In genomic region chr2:47559079-47559684, GRCh38 we compare ENCODE assay signal across 12 cellular contexts. TPM values are rescaled to one million over a fixed set of nuclear protein-coding genes. Genes with fewer than 3 reads are reported as not detected.
DNase-seq lines count a peak whose midpoint lies in the region; ATAC-seq, FAIRE-seq and TF ChIP-seq lines count a peak whose summit lies in the region.
"Had no signal": no experiment of that assay in that cellular context is flagged by ENCODE, and none has a peak within 500 bp of the region (broad histone marks: within the 10 kb centered on the region; RNA-seq: fewer than 3 reads in every experiment).

No MANE protein-coding gene starts in this region.

- TF ChIP-seq EP300 in K562 (IDR thresholded peaks at IDR 0.05; ENCODE audit: low read length): no peak

- CTCF ChIA-PET in K562 (lab: Yijun Ruan, JAX; ENCODE audit: low intra/inter-chr PET ratio): no interaction called here

- H2AFZ ChIP-seq in K562 (ENCODE audit: low read depth, low read length): no peak overlapping the region

- 0 out of 2 replicates have a peak, but pooled peaks cover 3% of the 10 kb centered on the region for H4K20me1 ChIP-seq in K562 (replicated peaks; ENCODE audit: control insufficient read depth, insufficient read depth, low read length)

- no TSS peak for BruUV-seq in K562 (replicated peaks; lab: Mats Ljungman, UMichigan)

- in situ Hi-C loops in K562 (cut with MboI): no loop called here

- TF ChIP-seq POLR2A in K562 (conservative IDR thresholded peaks at IDR 0.05) (no peak), GM18505 (IDR thresholded peaks at IDR 0.05; ENCODE audit: borderline replicate concordance, extremely low read depth, insufficient read depth, insufficient read length) (no peak)

- TF ChIP-seq CTCF in K562 (IDR thresholded peaks at IDR 0.05 in 2 of 3, conservative IDR thresholded peaks at IDR 0.05 in 1 of 3; ENCODE audit: insufficient read depth in 2 of 3, low read depth in 1 of 3, low read length in 3 of 3): no peak

- no peak overlapping the region for H3K9ac ChIP-seq in K562 (ENCODE audit: insufficient read depth in 1 of 2, low read depth in 2 of 2, low read length in 2 of 2)

- H3K27me3 ChIP-seq in K562 (ENCODE audit: control insufficient read depth in 2 of 2, insufficient read depth in 2 of 2, low read length in 2 of 2): peaks cover 1 to 46% of the 10 kb centered on the region in 2 experiments; a peak in 3 of 5 replicates

- FAIRE-seq in K562 (lab: Jason Lieb, UNC): no peak

- H3K4me2 ChIP-seq in K562 (ENCODE audit: insufficient read depth, low read length): no peak overlapping the region

- no peaks in the 10 kb centered on the region for H3K36me3 ChIP-seq in K562 (ENCODE audit: control insufficient read depth, insufficient read depth, low read length)

- DNase-seq in NCI-H1436 (lab: John Stamatoyannopoulos, UW) (peak; percentile 8), NCI-H1436 treated with DMSO at 0.1 percent for 48 hours (lab: John Stamatoyannopoulos, UW) (no peak), M059J (ENCODE audit: low read depth) (peak; percentile 68), K562 (ENCODE audit: extremely low read depth in 1 of 4, low spot score in 3 of 4) (no peak), kidney tubule cell (ENCODE audit: low spot score) (peak; percentile 89), KG1 (lab: John Stamatoyannopoulos, UW) (no peak)
- DNase-seq: activated CD8-positive, alpha-beta memory T cell treated with anti-CD3 and anti-CD28 coated beads, Interleukin-2, amount 50 U/mL, for 4 hours; NCI-H187 treated with DMSO at 0.1 percent for 48 hours had no signal

- no peak; the same call in 2 of the 3 replicates for ATAC-seq in K562
- no peak for ATAC-seq in GM18505 (IDR thresholded peaks at IDR 0.05; ENCODE audit: unreplicated experiment)
- no peak for ATAC-seq in GM21381 (IDR thresholded peaks at IDR 0.05; ENCODE audit: unreplicated experiment)

- no peak overlapping the region for H3K4me3 ChIP-seq in K562

- POLR2A ChIA-PET in K562 (lab: Yijun Ruan, JAX): interaction anchor here (0.6 to 1.5 kb wide), 4 partner anchors 9 to 115 kb away, joined by 3 to 5 read pairs (median 4); no protein-coding TSS in a partner anchor

- H3K4me1 ChIP-seq in K562 (replicated peaks in 1 of 2; ENCODE audit: control insufficient read depth in 2 of 2, insufficient read depth in 2 of 2, low read length in 2 of 2): no peaks in the 10 kb centered on the region

- no peak for TF ChIP-seq RAD21 in K562 (CRISPR knock-in tag; conservative IDR thresholded peaks at IDR 0.05 in 1 of 2, IDR thresholded peaks at IDR 0.05 in 1 of 2)

- intact Hi-C loops in K562 (cut with micrococcal nuclease): no loop called here

- H3K9me3 ChIP-seq in K562 (replicated peaks; ENCODE audit: control insufficient read depth, insufficient read depth, low read depth, low read length): no peaks in the 10 kb centered on the region

- H3K9me1 ChIP-seq in K562 (ENCODE audit: control insufficient read depth, insufficient read depth, low read length): no peaks in the 10 kb centered on the region

- H3K79me2 ChIP-seq in K562 (ENCODE audit: control insufficient read depth, insufficient read depth, low read length): no peaks in the 10 kb centered on the region

- H3K27ac ChIP-seq in K562 (ENCODE audit: extremely low read depth, low read depth, low read length): no peak overlapping the region

- WGBS in K562 (ENCODE audit: insufficient coverage, low coverage, missing lambda C conversion rate): 3% methylated on average over 5 of the region's 5 CpGs

TF ChIP-seq in K562, 482 proteins besides CTCF, POLR2A, EP300 and RAD21:
- peak; percentile 64; the same call in 1 of the 2 replicates for TF ChIP-seq ZKSCAN1 (IDR thresholded peaks at IDR 0.05; ENCODE audit: low read depth, low read length)
- TF ChIP-seq HINFP (tag; conservative IDR thresholded peaks at IDR 0.05; ENCODE audit: low read depth): no peak

RNA-seq across cellular contexts. Expression of gene KCNK12, which starts 11.6 kb away (rescaled TPM):
- not detected in 2 replicates for total RNA-seq in M059J (2014; rRNA removed; shearing (Covaris generic))
- not detected in 2 replicates for total RNA-seq in K562 (2011; cell fraction: chromatin; rRNA removed; ENCODE audit: low replicate concordance)
- under 0.01 TPM in 1 of 2 replicates, not detected in the other for total RNA-seq in K562 (2011; cell fraction: nucleolus; rRNA removed)
- total RNA-seq in K562 (2011; cell fraction: nucleoplasm; rRNA removed): 0.15 TPM in 1 of 2 replicates, not detected in the other
- not detected in 2 replicates for total RNA-seq in K562 (2014; rRNA removed)
- not detected in 2 replicates for total RNA-seq in K562 (2014; rRNA removed; fragmentation: Illumina TruSeq; extraction: Trizol)
- total RNA-seq in K562 (2015; rRNA removed; fragmentation: Illumina TruSeq; extraction: Trizol): not detected in 2 replicates
- not detected in 2 replicates for total RNA-seq in K562 (2021)
- not detected in 2 replicates for polyA plus RNA-seq in K562 (2011; rRNA removed)
- not detected in 2 replicates for polyA plus RNA-seq in K562 (2011; cell fraction: cytosol; rRNA removed)
- polyA plus RNA-seq in K562 (2011; cell fraction: nucleus; rRNA removed): not detected in 2 replicates
- polyA plus RNA-seq in K562 (2012): 0.13 and 0.22 TPM in 2 replicates
- polyA plus RNA-seq in K562 (2014; fragmentation: Illumina TruSeq; extraction: Trizol): not detected in 2 replicates
- under 1 TPM in 1 of 2 experiments, not detected in 1; 0.04 TPM for polyA plus RNA-seq in K562 (2014; fragmentation: Nextera tagmentation; extraction: Ambion mirVana)
- not detected in 2 replicates for polyA plus RNA-seq in K562 (2014; rRNA removed)
- polyA minus RNA-seq in K562 (2011; rRNA and poly(A)+ RNA removed): not detected in 2 replicates
- not detected in 2 replicates for polyA minus RNA-seq in K562 (2011; cell fraction: cytosol; rRNA and poly(A)+ RNA removed)
- under 0.01 and 0.11 TPM in 2 replicates for polyA minus RNA-seq in K562 (2011; cell fraction: nucleus; rRNA and poly(A)+ RNA removed)
- total RNA-seq: dermis microvascular lymphatic vessel endothelial cell, osteocyte had no signal

Comparison
In these comparisons a context has a peak if more than half of its experiments do, and no peak if none do; other contexts are left out.
1. DNase-seq: peak in NCI-H1436 (single experiment), M059J (single experiment) and kidney tubule cell (single experiment); none in NCI-H1436 treated with DMSO at 0.1 percent for 48 hours (single experiment), K562 (0 of 4) and KG1 (single experiment).